Comparison of ENCODE assay signal across 3 cellular contexts in genomic region chr5:72505539-72505938, GRCh38.
TF ChIP-seq lines count a peak whose summit lies in the region.

No MANE protein-coding gene starts in this region.

TF ChIP-seq in GM12891, 5 proteins besides CTCF, POLR2A, EP300 and RAD21:
- TF ChIP-seq PAX5 (IDR thresholded peaks at IDR 0.05; ENCODE audit: insufficient read depth, low read length, severe bottlenecking) (no peak), TAF1 (IDR thresholded peaks at IDR 0.05; ENCODE audit: low read depth, low read length) (no peak), POU2F2 (IDR thresholded peaks at IDR 0.05; ENCODE audit: low read depth, low read length) (no peak), POLR2AphosphoS5 (IDR thresholded peaks at IDR 0.05; ENCODE audit: low read depth, low read length) (no peak), SPI1 (IDR thresholded peaks at IDR 0.05; ENCODE audit: low read depth, low read length) (no peak)

TF ChIP-seq in IMR-90, 13 proteins besides CTCF, POLR2A, EP300 and RAD21:
- TF ChIP-seq CEBPB (IDR thresholded peaks at IDR 0.05; ENCODE audit: low read depth, low read length) = peak; percentile 71; the same call in 1 of the 2 replicates
- TF ChIP-seq MAZ (IDR thresholded peaks at IDR 0.05; ENCODE audit: borderline replicate concordance, low read depth, low read length) = no peak
- no peak for TF ChIP-seq ELK1 (IDR thresholded peaks at IDR 0.05; ENCODE audit: borderline replicate concordance, low read depth, low read length)

TF ChIP-seq in K562, 482 proteins besides CTCF, POLR2A, EP300 and RAD21:
- TF ChIP-seq ATF4 (CRISPR knock-in tag; IDR thresholded peaks at IDR 0.05) (peak; percentile 89), DMBX1 (CRISPR knock-in tag; IDR thresholded peaks at IDR 0.05; ENCODE audit: borderline replicate concordance) (peak; percentile 45; the same call in 1 of the 2 replicates), CEBPG (CRISPR knock-in tag; IDR thresholded peaks at IDR 0.05) (peak; percentile 75), CEBPG (tag; conservative IDR thresholded peaks at IDR 0.05 in 1 of 2, IDR thresholded peaks at IDR 0.05 in 1 of 2) (peak; percentile 85 to 96), ZSCAN32 (CRISPR knock-in tag; IDR thresholded peaks at IDR 0.05) (peak; percentile 77), CEBPB (tag; IDR thresholded peaks at IDR 0.05) (peak; percentile 87), STAG1 (CRISPR knock-in tag; IDR thresholded peaks at IDR 0.05; ENCODE audit: borderline replicate concordance) (no peak), ATF7 (IDR thresholded peaks at IDR 0.05) (peak; percentile 62; the same call in 1 of the 2 replicates), ATF3 (IDR thresholded peaks at IDR 0.05) (peak; percentile 92), ATF3 (CRISPR knock-in tag; conservative IDR thresholded peaks at IDR 0.05) (no peak), ZNF41 (CRISPR knock-in tag; conservative IDR thresholded peaks at IDR 0.05) (0 out of 2 replicates have a peak, but pooled peaks have one; percentile 23), RBM14 (IDR thresholded peaks at IDR 0.05; ENCODE audit: borderline replicate concordance, insufficient read depth, low read depth, low read length) (no peak), NFATC3 (IDR thresholded peaks at IDR 0.05) (no peak), JUND (IDR thresholded peaks at IDR 0.05; ENCODE audit: borderline replicate concordance, low read depth, low read length) (peak; percentile 49; the same call in 1 of the 2 replicates), JUND (tag; IDR thresholded peaks at IDR 0.05; ENCODE audit: borderline replicate concordance, low read depth, low read length) (0 out of 3 replicates have a peak, but pooled peaks have one; percentile 45), PHTF2 (CRISPR knock-in tag; IDR thresholded peaks at IDR 0.05) (no peak), ETV1 (tag; conservative IDR thresholded peaks at IDR 0.05; ENCODE audit: low read depth) (peak; percentile 22; the same call in 1 of the 2 replicates)
- TF ChIP-seq, protein P1, sequence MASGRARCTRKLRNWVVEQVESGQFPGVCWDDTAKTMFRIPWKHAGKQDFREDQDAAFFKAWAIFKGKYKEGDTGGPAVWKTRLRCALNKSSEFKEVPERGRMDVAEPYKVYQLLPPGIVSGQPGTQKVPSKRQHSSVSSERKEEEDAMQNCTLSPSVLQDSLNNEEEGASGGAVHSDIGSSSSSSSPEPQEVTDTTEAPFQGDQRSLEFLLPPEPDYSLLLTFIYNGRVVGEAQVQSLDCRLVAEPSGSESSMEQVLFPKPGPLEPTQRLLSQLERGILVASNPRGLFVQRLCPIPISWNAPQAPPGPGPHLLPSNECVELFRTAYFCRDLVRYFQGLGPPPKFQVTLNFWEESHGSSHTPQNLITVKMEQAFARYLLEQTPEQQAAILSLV (tag; IDR thresholded peaks at IDR 0.05) = peak; percentile 84
- TF ChIP-seq, protein P2, sequence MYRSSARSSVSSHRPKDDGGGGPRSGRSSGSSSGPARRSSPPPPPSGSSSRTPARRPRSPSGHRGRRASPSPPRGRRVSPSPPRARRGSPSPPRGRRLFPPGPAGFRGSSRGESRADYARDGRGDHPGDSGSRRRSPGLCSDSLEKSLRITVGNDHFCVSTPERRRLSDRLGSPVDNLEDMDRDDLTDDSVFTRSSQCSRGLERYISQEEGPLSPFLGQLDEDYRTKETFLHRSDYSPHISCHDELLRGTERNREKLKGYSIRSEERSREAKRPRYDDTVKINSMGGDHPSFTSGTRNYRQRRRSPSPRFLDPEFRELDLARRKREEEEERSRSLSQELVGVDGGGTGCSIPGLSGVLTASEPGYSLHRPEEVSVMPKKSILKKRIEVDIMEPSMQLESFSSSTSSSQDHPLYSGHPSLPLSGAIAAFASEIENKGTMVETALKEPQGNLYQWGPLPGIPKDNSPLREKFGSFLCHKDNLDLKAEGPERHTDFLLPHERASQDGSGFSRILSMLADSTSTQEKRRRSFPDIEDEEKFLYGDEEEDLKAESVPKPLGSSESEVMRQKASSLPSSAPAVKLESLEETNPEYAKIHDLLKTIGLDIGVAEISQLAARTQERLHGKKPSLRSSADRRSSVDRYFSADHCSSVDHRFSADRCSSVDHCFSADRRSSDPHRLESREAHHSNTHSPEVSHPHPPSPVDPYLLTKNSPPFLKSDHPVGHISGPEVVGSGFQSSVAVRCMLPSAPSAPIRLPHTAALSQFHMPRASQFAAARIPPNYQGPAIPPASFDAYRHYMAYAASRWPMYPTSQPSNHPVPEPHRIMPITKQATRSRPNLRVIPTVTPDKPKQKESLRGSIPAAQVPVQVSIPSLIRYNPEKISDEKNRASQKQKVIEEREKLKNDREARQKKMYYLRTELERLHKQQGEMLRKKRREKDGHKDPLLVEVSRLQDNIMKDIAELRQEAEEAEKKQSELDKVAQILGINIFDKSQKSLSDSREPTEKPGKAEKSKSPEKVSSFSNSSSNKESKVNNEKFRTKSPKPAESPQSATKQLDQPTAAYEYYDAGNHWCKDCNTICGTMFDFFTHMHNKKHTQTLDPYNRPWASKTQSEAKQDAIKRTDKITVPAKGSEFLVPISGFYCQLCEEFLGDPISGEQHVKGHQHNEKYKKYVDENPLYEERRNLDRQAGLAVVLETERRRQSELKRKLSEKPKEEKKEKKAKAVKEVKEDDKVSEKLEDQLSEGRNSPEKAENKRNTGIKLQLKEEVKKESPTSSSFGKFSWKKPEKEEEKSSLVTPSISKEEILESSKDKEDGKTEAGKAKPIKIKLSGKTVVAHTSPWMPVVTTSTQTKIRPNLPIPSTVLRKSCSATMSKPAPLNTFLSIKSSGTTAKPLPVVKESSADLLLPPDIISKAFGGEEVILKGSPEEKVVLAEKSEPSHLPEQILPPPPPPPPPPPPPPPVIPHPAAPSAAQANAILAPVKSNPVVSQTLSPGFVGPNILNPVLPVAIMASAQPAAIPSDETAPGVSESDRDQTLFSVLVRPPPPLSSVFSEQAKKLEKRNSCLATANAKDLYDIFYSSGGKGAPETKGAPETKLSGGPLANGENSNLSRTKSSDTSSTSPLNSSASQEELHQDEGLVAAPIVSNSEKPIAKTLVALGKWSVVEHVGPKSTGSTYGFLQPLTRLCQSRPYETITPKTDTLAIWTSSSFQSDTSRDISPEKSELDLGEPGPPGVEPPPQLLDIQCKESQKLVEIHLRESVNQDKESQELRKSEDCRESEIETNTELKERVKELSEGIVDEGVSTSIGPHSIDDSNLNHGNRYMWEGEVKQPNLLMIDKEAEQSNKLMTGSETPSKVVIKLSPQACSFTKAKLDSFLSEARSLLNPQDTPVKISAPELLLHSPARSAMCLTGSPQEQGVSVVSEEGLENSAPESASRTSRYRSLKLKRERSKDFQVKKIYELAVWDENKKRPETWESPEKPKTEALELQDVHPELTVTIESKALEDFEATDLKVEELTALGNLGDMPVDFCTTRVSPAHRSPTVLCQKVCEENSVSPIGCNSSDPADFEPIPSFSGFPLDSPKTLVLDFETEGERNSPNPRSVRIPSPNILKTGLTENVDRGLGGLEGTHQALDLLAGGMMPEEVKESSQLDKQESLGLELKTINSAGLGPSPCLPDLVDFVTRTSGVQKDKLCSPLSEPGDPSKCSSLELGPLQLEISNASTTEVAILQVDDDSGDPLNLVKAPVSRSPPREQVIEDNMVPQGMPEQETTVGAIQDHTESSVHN (IDR thresholded peaks at IDR 0.05; ENCODE audit: borderline replicate concordance in 1 of 2, low read depth in 1 of 2) = peak in 1 of 2 experiments; percentile 31; a peak in 1 of 4 replicates
